13 cellular contexts compared by ENCODE assay signal in genomic region chr10:71331736-71332135, GRCh38.
"Had no signal": no experiment of that assay in that cellular context is flagged by ENCODE, and none has a peak within 500 bp of the region (broad histone marks: within the 10 kb centered on the region; RNA-seq: fewer than 3 reads in every experiment).

No MANE protein-coding gene starts in this region.

- H3K27ac ChIP-seq: coronary artery, heart left ventricle, right atrium auricular region, transverse colon had no signal

- H3K4me3 ChIP-seq: coronary artery, heart left ventricle, right atrium auricular region, transverse colon had no signal

- DNase-seq: activated CD4-positive, alpha-beta T cell treated with anti-CD3 and anti-CD28 coated beads, Interleukin-2, amount 10 ng/mL, durations not matched to agents 7 days and 5 days; activated CD4-positive, CD25-positive, alpha-beta regulatory T cell; activated CD8-positive, alpha-beta memory T cell treated with anti-CD3 and anti-CD28 coated beads for 24 hours; activated naive CD4-positive, alpha-beta T cell treated with anti-CD3 and anti-CD28 coated beads for 36 hours; effector CD4-positive, alpha-beta T cell; foreskin melanocyte; heart left ventricle; mammary epithelial cell; naive thymus-derived CD4-positive, alpha-beta T cell; small intestine; transverse colon had no signal

- H3K27me3 ChIP-seq: heart left ventricle, right atrium auricular region, transverse colon had no signal

- H3K4me1 ChIP-seq: right atrium auricular region had no signal

- H3K9me3 ChIP-seq: heart left ventricle, right atrium auricular region, transverse colon had no signal

- H3K36me3 ChIP-seq: right atrium auricular region, transverse colon had no signal
